In the genomic region with DNA sequence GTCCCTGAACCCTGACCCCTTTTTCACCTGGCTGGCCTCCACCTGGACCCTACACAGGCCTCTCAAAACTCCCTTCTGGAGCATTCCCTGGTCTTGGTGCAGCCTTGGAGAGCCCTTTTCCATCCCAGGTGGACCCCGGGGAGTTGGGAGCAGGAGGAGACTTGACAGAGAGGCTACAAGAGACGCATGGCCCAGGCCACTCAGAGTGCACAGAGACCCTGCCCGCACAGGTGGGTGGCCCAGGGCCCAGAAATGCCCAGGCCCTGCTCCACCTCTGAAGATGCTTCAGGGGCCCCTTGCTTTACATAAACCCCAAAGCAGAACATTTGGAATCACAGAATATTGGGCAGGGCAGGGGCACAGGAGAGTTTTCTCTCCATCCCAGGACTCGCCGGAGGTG, we compare ENCODE assay signal across 28 cellular contexts. TPM values are rescaled to one million over a fixed set of nuclear protein-coding genes. Genes with fewer than 3 reads are reported as not detected.
"Had no signal": no experiment of that assay in that cellular context is flagged by ENCODE, and none has a peak within 500 bp of the region (broad histone marks: within the 10 kb centered on the region; RNA-seq: fewer than 3 reads in every experiment).

No MANE protein-coding gene starts in this region.

- H3K79me2 ChIP-seq: parathyroid adenoma had no signal

- H3K4me3 ChIP-seq: heart left ventricle, left ventricle myocardium inferior, right atrium auricular region, right lobe of liver, smooth muscle cell, stomach, testis, thyroid gland, transverse colon, upper lobe of left lung had no signal

- ATAC-seq: heart left ventricle; naive thymus-derived CD8-positive, alpha-beta T cell; right lobe of liver; stimulated activated naive B cell treated with anti-CD40 and anti-IgM and Interleukin-4, amounts not matched to agents 10 μg/mL and 1 μg/mL and 100 μg/mL, for 72 hours; stimulated activated naive CD8-positive, alpha-beta T cell treated with anti-CD3 and anti-CD28 coated beads, Interleukin-15, Interleukin-2, amounts not matched to agents 100 U/mL and 50 U/mL, for 24 hours had no signal

- H3K4me1 Mint-ChIP-seq: nephron, neural crest cell had no signal

- H3K36me3 ChIP-seq: heart left ventricle, left ventricle myocardium inferior, right atrium auricular region, right lobe of liver, stomach, thyroid gland, transverse colon, upper lobe of left lung had no signal

- H3K4me1 ChIP-seq: heart left ventricle, left ventricle myocardium inferior, parathyroid adenoma, right atrium auricular region, right lobe of liver, stomach, thyroid gland, transverse colon, upper lobe of left lung had no signal

- H3K27me3 ChIP-seq: heart left ventricle, right atrium auricular region, right lobe of liver, stomach, testis, thyroid gland, transverse colon, upper lobe of left lung had no signal

- H3K4me2 ChIP-seq: smooth muscle cell had no signal

- H3K9me3 ChIP-seq: heart left ventricle, left ventricle myocardium inferior, right atrium auricular region, right lobe of liver, stomach, testis, thyroid gland, transverse colon, upper lobe of left lung had no signal

- H3K27me3 Mint-ChIP-seq: memory B cell; naive thymus-derived CD8-positive, alpha-beta T cell had no signal

- H3K9me3 Mint-ChIP-seq: immature natural killer cell, memory B cell, nephron, neural crest cell had no signal

- DNase-seq: hypothalamus; immature natural killer cell; left ventricle myocardium inferior; nucleus accumbens; stimulated activated CD4-positive, alpha-beta T cell treated with anti-CD3 and anti-CD28 coated beads, Interleukin-12 subunit alpha, Interleukin-12 subunit beta, amount 100 ng/mL, for 4 hours; stimulated activated CD4-positive, alpha-beta T cell treated with anti-CD3 and anti-CD28 coated beads, Interleukin-15, amount 100 ng/mL, for 24 hours; stimulated activated CD4-positive, alpha-beta T cell treated with anti-CD3 and anti-CD28 coated beads, Interleukin-2, amount 100 ng/mL, for 24 hours; stimulated activated CD4-positive, alpha-beta T cell treated with anti-CD3 and anti-CD28 coated beads, Interleukin-4, amount 100 ng/mL, for 1 hour; stimulated activated naive B cell treated with anti-CD40 and anti-IgM and Interleukin-4, amounts not matched to agents 10 μg/mL and 1 μg/mL and 100 μg/mL, for 72 hours; stimulated activated naive CD8-positive, alpha-beta T cell treated with anti-CD3 and anti-CD28 coated beads, Interleukin-15, Interleukin-2, amounts not matched to agents 100 U/mL and 50 U/mL, for 24 hours; stomach; testis; thyroid gland; transverse colon; upper lobe of left lung had no signal

- H3K4me3 Mint-ChIP-seq: immature natural killer cell; memory B cell; naive thymus-derived CD8-positive, alpha-beta T cell; nephron; neural crest cell; stimulated activated naive B cell treated with anti-CD40 and anti-IgM and Interleukin-4, amounts not matched to agents 10 μg/mL and 1 μg/mL and 100 μg/mL, for 72 hours had no signal

- H3K36me3 Mint-ChIP-seq: immature natural killer cell; memory B cell; naive thymus-derived CD8-positive, alpha-beta T cell; stimulated activated naive B cell treated with anti-CD40 and anti-IgM and Interleukin-4, amounts not matched to agents 10 μg/mL and 1 μg/mL and 100 μg/mL, for 72 hours had no signal

- H3K27ac ChIP-seq: heart left ventricle, left ventricle myocardium inferior, parathyroid adenoma, right atrium auricular region, right lobe of liver, stomach, testis, thyroid gland, transverse colon, upper lobe of left lung had no signal

- H3K9ac ChIP-seq: parathyroid adenoma had no signal

- H3K27ac Mint-ChIP-seq: immature natural killer cell; memory B cell; nephron; progenitor cell of endocrine pancreas; stimulated activated naive B cell treated with anti-CD40 and anti-IgM and Interleukin-4, amounts not matched to agents 10 μg/mL and 1 μg/mL and 100 μg/mL, for 72 hours had no signal

- H2AFZ ChIP-seq: parathyroid adenoma had no signal

RNA-seq across cellular contexts. Expression of gene CYP11A1, which starts 34.4 kb away (rescaled TPM):
- total RNA-seq: lung microvascular endothelial cell; naive thymus-derived CD8-positive, alpha-beta T cell; osteocyte; pulmonary artery endothelial cell had no signal
- polyA plus RNA-seq: immature natural killer cell; naive thymus-derived CD8-positive, alpha-beta T cell had no signal
